In genomic region chr14:80919622-80920021, GRCh38 we compare ENCODE assay signal across 37 cellular contexts. TPM values are rescaled to one million over a fixed set of nuclear protein-coding genes. Genes with fewer than 3 reads are reported as not detected.
"Had no signal": no experiment of that assay in that cellular context is flagged by ENCODE, and none has a peak within 500 bp of the region (broad histone marks: within the 10 kb centered on the region; RNA-seq: fewer than 3 reads in every experiment).

No MANE protein-coding gene starts in this region.

- H3K9me3 ChIP-seq: MG63 had no signal

- DNase-seq: Karpas-422, Kasumi-1, KG1, MG63, MM.1S, MV-4-11, NCI-H1048, NCI-H1092, NCI-H1092 treated with DMSO at 0.1 percent for 48 hours, NCI-H1105, NCI-H1105 treated with DMSO at 0.1 percent for 48 hours, NCI-H1417, NCI-H1417 treated with DMSO at 0.1 percent for 48 hours, NCI-H1436, NCI-H1436 treated with DMSO at 0.1 percent for 48 hours, NCI-H146, NCI-H1694, NCI-H1694 treated with DMSO at 0.1 percent for 48 hours, NCI-H187, NCI-H187 treated with DMSO at 0.1 percent for 48 hours, NCI-H1930, NCI-H2029, NCI-H2029 treated with DMSO at 0.1 percent for 48 hours, NCI-H2081, NCI-H2081 treated with DMSO at 0.1 percent for 48 hours, NCI-H2107, NCI-H2171, NCI-H2171 treated with DMSO at 0.1 percent for 48 hours, NCI-H2227 treated with DMSO at 0.1 percent for 48 hours, NCI-H226, NCI-H345, NCI-H446, NCI-H446 treated with DMSO at 0.1 percent for 48 hours had no signal

- H3K27me3 ChIP-seq: MG63 had no signal

- H3K4me3 ChIP-seq: MG63 had no signal

- H3K36me3 ChIP-seq: MG63 had no signal

- H3K9ac ChIP-seq: KMS-11 had no signal

- H3K4me2 ChIP-seq: KMS-11 had no signal

- H3K27ac ChIP-seq: KMS-11 had no signal

RNA-seq across cellular contexts. Expression of gene TSHR, which starts 35.8 kb away (rescaled TPM):
- total RNA-seq: M059J, MCF 10A, NCI-H460 had no signal
